ENCODE assay signal across 26 cellular contexts in the genomic region with DNA sequence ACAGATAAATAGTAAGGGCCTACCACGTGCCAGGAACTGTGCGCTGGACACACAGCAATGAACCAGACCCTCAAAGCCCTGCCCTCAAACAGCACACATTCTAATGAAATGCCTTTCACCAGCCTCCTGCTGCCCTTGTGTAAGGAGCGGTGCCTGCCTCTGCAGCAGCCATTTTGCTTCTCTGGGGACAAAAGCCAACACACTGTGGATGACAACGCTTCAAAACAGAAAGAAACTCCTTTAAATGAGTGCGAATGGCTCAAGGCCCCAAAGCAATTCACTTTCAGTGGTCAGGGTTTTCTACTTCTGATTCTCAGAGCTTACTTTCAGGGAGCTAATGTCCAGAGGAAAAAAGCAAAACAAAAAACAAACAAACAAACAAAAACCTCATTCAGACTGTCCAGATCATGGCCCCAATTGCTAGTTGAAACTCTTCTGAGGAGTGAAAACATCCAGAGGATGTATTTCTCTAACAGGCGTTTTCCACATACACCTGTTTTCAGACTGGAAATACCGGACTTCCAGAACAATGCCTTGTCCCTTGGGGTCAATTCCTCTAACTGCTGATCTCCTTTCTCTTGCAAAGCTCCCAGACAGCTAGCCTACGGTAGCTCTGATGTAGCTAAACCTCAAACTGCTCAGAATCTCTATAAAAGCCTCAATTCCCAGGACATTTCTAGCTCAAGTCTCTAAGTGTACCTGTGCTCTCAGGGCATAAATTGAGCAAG.
DNase-seq lines count a peak whose midpoint lies in the region; ATAC-seq, FAIRE-seq and TF ChIP-seq lines count a peak whose summit lies in the region.
"Had no signal": no experiment of that assay in that cellular context is flagged by ENCODE, and none has a peak within 500 bp of the region (broad histone marks: within the 10 kb centered on the region; RNA-seq: fewer than 3 reads in every experiment).

No MANE protein-coding gene starts in this region.

- H3K9ac ChIP-seq in HUES48 (ENCODE audit: low read depth, low read length) (peak overlapping the region; percentile 10; the same call in 1 of the 2 replicates), iPS-18a (ENCODE audit: low read length) (peak overlapping the region; percentile 60), trophoblast cell (ENCODE audit: low read length) (no peak overlapping the region)
- H3K9ac ChIP-seq: BLaER1 treated with 17β-estradiol and CSF1 and Interleukin-3, amounts not matched to agents 10 nM and 100 nM had no signal

- TF ChIP-seq CTCF in WTC11 (IDR thresholded peaks at IDR 0.05): no peak
- no peak for TF ChIP-seq CTCF in pancreas (IDR thresholded peaks at IDR 0.05)

- no peaks in the 10 kb centered on the region for H3K9me3 ChIP-seq in HUES48 (ENCODE audit: control insufficient read depth, insufficient read depth, low read length)
- H3K9me3 ChIP-seq in iPS-18a (ENCODE audit: control insufficient read depth, low read depth, low read length): no peaks in the 10 kb centered on the region
- H3K9me3 ChIP-seq in trophoblast cell (ENCODE audit: insufficient read depth, low read depth, low read length): no peaks in the 10 kb centered on the region
- H3K9me3 ChIP-seq in pancreas: no peaks in the 10 kb centered on the region
- H3K9me3 ChIP-seq in MG63: no peaks in the 10 kb centered on the region
- H3K9me3 ChIP-seq: HAP-1, ovary, right lobe of liver had no signal

- H4K12ac ChIP-seq in trophoblast cell (ENCODE audit: low read depth, low read length): peak overlapping the region; percentile 23

- peak overlapping the region; percentile 81 for H2AK5ac ChIP-seq in trophoblast cell (ENCODE audit: low read length)

- H3K27me3 ChIP-seq in HUES48 (ENCODE audit: control insufficient read depth, insufficient read depth, low read length) (no peaks in the 10 kb centered on the region), iPS-18a (ENCODE audit: control insufficient read depth, insufficient read depth, low read length) (no peaks in the 10 kb centered on the region), trophoblast cell (ENCODE audit: insufficient read depth, low read length) (no peaks in the 10 kb centered on the region), pancreas (no peaks in the 10 kb centered on the region), MG63 (no peaks in the 10 kb centered on the region)
- H3K27me3 ChIP-seq: ovary, right lobe of liver had no signal

- H3K23ac ChIP-seq in trophoblast cell (ENCODE audit: low read length): no peak overlapping the region

- no peaks in the 10 kb centered on the region for H3K36me3 Mint-ChIP-seq in WTC11
- H3K36me3 Mint-ChIP-seq: activated naive CD8-positive, alpha-beta T cell; memory B cell; naive B cell had no signal

- peak overlapping the region; percentile 32 for H3K4me3 Mint-ChIP-seq in WTC11
- H3K4me3 Mint-ChIP-seq: activated naive CD8-positive, alpha-beta T cell; memory B cell; naive B cell had no signal

- H3K36me3 ChIP-seq in HUES48 (ENCODE audit: control insufficient read depth, insufficient read depth, low read length) (no peaks in the 10 kb centered on the region), iPS-18a (ENCODE audit: control insufficient read depth, low read depth, low read length) (no peaks in the 10 kb centered on the region), trophoblast cell (ENCODE audit: control insufficient read depth in 1 of 2, insufficient read depth in 2 of 2, low read length in 2 of 2) (no peaks in the 10 kb centered on the region), pancreas (no peaks in the 10 kb centered on the region), MG63 (no peaks in the 10 kb centered on the region)
- H3K36me3 ChIP-seq: BLaER1 treated with 17β-estradiol and CSF1 and Interleukin-3, amounts not matched to agents 10 nM and 100 nM; HAP-1; ovary; right lobe of liver; WERI-Rb-1 had no signal

- H3K27ac ChIP-seq in HUES48 (ENCODE audit: low read depth, low read length) (peak overlapping the region; percentile 71), iPS-18a (ENCODE audit: low read length) (peak overlapping the region; percentile 62), trophoblast cell (ENCODE audit: low read depth, low read length) (peak overlapping the region; percentile 98), pancreas (no peak overlapping the region)
- H3K27ac ChIP-seq: BLaER1 treated with 17β-estradiol and CSF1 and Interleukin-3, amounts not matched to agents 10 nM and 100 nM; ovary; right lobe of liver; WERI-Rb-1 had no signal

- no peak overlapping the region for H3K4me2 ChIP-seq in trophoblast cell (ENCODE audit: low read length)
- H3K4me2 ChIP-seq: BLaER1 treated with 17β-estradiol and CSF1 and Interleukin-3, amounts not matched to agents 10 nM and 100 nM had no signal

- POLR2A ChIA-PET in WTC11 (lab: Charles Lee): no interaction called here

- H3K4me1 ChIP-seq in HUES48 (ENCODE audit: control insufficient read depth, insufficient read depth, low read length) (peaks cover 42% of the 10 kb centered on the region), iPS-18a (ENCODE audit: control insufficient read depth, low read depth, low read length) (peaks cover 42% of the 10 kb centered on the region), trophoblast cell (ENCODE audit: control insufficient read depth in 1 of 2, insufficient read depth in 2 of 2, low read length in 2 of 2) (peaks cover 4 to 5% of the 10 kb centered on the region in 2 experiments), pancreas (no peaks in the 10 kb centered on the region)
- H3K4me1 ChIP-seq: BLaER1 treated with 17β-estradiol and CSF1 and Interleukin-3, amounts not matched to agents 10 nM and 100 nM; HAP-1; right lobe of liver had no signal

- peaks cover 11% of the 10 kb centered on the region for H3K27me3 Mint-ChIP-seq in WTC11 (ENCODE audit: low read depth)

- H3K14ac ChIP-seq in trophoblast cell (ENCODE audit: low read length): peak overlapping the region; percentile 72

- DNase-seq in WTC11 (ENCODE audit: low spot score) (peak; percentile 23), trophoblast cell (peak in 1 of 2 donors; percentile 15), pancreas (no peak), MG63 (no peak)
- DNase-seq: caudate nucleus; COR-L47; DMS79; naive B cell; NCI-H1694 treated with DMSO at 0.1 percent for 48 hours; NCI-H82; OCI-M1; ovary; right lobe of liver; stimulated activated CD4-positive, alpha-beta T cell treated with anti-CD3 and anti-CD28 coated beads, Interleukin-4, amount 100 ng/mL, for 4 hours; stimulated activated naive CD4-positive, alpha-beta T cell; T-helper 9 cell; WERI-Rb-1 had no signal

- intact Hi-C loops in pancreas (cut with DNase I): no loop called here

- peak overlapping the region; percentile 84 for H3K18ac ChIP-seq in trophoblast cell (ENCODE audit: low read length)

- ATAC-seq in WTC11: peak; percentile 84
- ATAC-seq in pancreas: no peak
- no peak for ATAC-seq in HG02642 (IDR thresholded peaks at IDR 0.05; ENCODE audit: poor library complexity, unreplicated experiment)
- ATAC-seq: K562, right lobe of liver had no signal

- peaks cover 3% of the 10 kb centered on the region for H3K79me2 ChIP-seq in trophoblast cell (ENCODE audit: control insufficient read depth, insufficient read depth, low read length, poor library complexity)

- peaks cover 60% of the 10 kb centered on the region for H3K4me1 Mint-ChIP-seq in WTC11
- H3K4me1 Mint-ChIP-seq: memory B cell, naive B cell had no signal

- peak overlapping the region; percentile 99 for H3K27ac Mint-ChIP-seq in WTC11
- H3K27ac Mint-ChIP-seq: activated naive CD8-positive, alpha-beta T cell; memory B cell; naive B cell had no signal

- peak overlapping the region; percentile 60 for H2BK5ac ChIP-seq in trophoblast cell (ENCODE audit: low read depth, low read length, poor library complexity)

- H2BK120ac ChIP-seq in trophoblast cell (ENCODE audit: insufficient read depth, low read length, poor library complexity): peak overlapping the region; percentile 91

- FAIRE-seq in pancreas (lab: Jason Lieb, UNC): no peak
- FAIRE-seq: astrocyte, K562 had no signal

- peak overlapping the region; percentile 90 for H2BK12ac ChIP-seq in trophoblast cell (ENCODE audit: low read length)

- peaks cover 7% of the 10 kb centered on the region for H3K79me1 ChIP-seq in trophoblast cell (ENCODE audit: low read length)

- H2AFZ ChIP-seq in trophoblast cell (ENCODE audit: insufficient read depth, low read length, poor library complexity): peak overlapping the region; percentile 12

- H3K4me3 ChIP-seq in HUES48 (ENCODE audit: low read depth, low read length) (peak overlapping the region; percentile 25; the same call in 1 of the 2 replicates), iPS-18a (ENCODE audit: low read length) (peak overlapping the region; percentile 42), trophoblast cell (ENCODE audit: low read depth, low read length) (no peak overlapping the region), pancreas (no peak overlapping the region), MG63 (no peak overlapping the region)
- H3K4me3 ChIP-seq: BLaER1 treated with 17β-estradiol and CSF1 and Interleukin-3, amounts not matched to agents 10 nM and 100 nM; HAP-1; K562; ovary; right lobe of liver had no signal

- H4K91ac ChIP-seq in trophoblast cell (ENCODE audit: low read depth, low read length): peak overlapping the region; percentile 95

- H3K4ac ChIP-seq in trophoblast cell (ENCODE audit: low read depth, low read length): peak overlapping the region; percentile 57

- no peaks in the 10 kb centered on the region; the same call in 1 of the 2 replicates for H3K9me3 Mint-ChIP-seq in WTC11

- H4K8ac ChIP-seq in trophoblast cell (ENCODE audit: low read depth, low read length): peak overlapping the region; percentile 88

- CTCF ChIA-PET in WTC11 (lab: Charles Lee): interaction anchor here (1.0 to 1.7 kb wide), 3 partner anchors 9 to 68 kb away, joined by 3 to 6 read pairs (median 4); no protein-coding TSS in a partner anchor

- no CpG with 5 or more reads among the region's 8 CpGs for WGBS in trophoblast cell (ENCODE audit: extremely low coverage, insufficient coverage, insufficient read length)
- 56% methylated on average over 8 of the region's 8 CpGs for WGBS in pancreas, 2 donors

TF ChIP-seq in WTC11, 78 proteins besides CTCF, POLR2A, EP300 and RAD21:
- TF ChIP-seq ATF1 (CRISPR knock-in tag; IDR thresholded peaks at IDR 0.05) (no peak), CREM (CRISPR knock-in tag; IDR thresholded peaks at IDR 0.05) (peak; percentile 36; the same call in 1 of the 2 replicates)

Comparison
In these comparisons a context has a peak if more than half of its experiments do, and no peak if none do; other contexts are left out.
1. H3K27ac ChIP-seq: peak in HUES48 (single experiment), iPS-18a (single experiment) and trophoblast cell (single experiment); none in pancreas (0 of 4).
2. H3K4me3 ChIP-seq: peak in HUES48 (single experiment) and iPS-18a (single experiment); none in trophoblast cell (single experiment), pancreas (0 of 4) and MG63 (single experiment).